Comparison of ENCODE assay signal across 16 cellular contexts in the genomic region with DNA sequence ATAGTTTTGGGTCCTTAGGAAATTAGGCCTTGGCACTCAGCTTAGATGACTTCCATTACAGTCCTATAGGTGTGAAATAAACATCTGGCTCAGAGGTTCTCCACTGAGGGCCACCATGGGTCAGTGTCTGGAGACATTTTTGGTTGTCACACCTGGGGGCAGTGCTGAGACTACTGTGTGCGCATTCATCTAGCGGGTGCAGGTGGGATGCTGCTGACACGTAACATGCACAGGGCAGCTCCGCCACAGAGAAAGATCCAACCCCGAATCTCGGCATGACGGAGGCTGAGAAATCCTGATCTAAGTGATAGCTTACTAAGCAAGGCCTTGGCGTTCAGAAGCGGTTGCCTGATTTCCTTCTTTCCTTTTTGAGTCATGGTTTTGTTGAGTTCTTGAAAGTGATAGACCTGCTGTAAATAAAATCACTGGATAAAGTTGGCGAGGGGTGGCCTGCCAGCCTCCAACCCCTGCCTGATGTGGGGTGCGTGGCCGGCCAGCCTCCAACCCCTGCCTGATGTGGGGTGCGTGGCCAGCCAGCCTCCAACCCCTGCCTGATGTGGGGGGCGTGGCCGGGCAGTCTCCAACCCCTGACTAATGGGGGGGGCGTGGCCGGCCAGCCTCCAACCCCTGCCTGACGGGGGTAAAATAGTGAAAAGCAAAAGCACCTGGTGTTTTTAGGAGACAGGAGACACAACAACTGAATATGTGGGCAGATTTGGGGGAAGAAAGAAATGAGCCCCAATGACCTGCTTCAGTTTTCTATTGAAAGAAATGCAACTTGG.
DNase-seq lines count a peak whose midpoint lies in the region; ATAC-seq and TF ChIP-seq lines count a peak whose summit lies in the region.
"Had no signal": no experiment of that assay in that cellular context is flagged by ENCODE, and none has a peak within 500 bp of the region (broad histone marks: within the 10 kb centered on the region; RNA-seq: fewer than 3 reads in every experiment).

No MANE protein-coding gene starts in this region.

- no peaks in the 10 kb centered on the region for H3K27me3 ChIP-seq in upper lobe of right lung
- H3K27me3 ChIP-seq: Peyer's patch had no signal

- no peak for TF ChIP-seq CTCF in foreskin fibroblast (IDR thresholded peaks at IDR 0.05; ENCODE audit: low read depth, low read length)
- TF ChIP-seq CTCF in upper lobe of right lung (IDR thresholded peaks at IDR 0.05) = no peak

- peak; percentile 28 for DNase-seq in NCI-H748 (lab: John Stamatoyannopoulos, UW; ENCODE audit: unreplicated experiment)
- DNase-seq in NCI-H748 treated with DMSO at 0.1 percent for 48 hours (lab: John Stamatoyannopoulos, UW) = no peak
- DNase-seq in NAMALWA (ENCODE audit: low spot score) = peak; percentile 85
- DNase-seq in foreskin fibroblast = no peak
- no peak for DNase-seq in upper lobe of right lung
- DNase-seq in NCI-H2029 treated with DMSO at 0.1 percent for 48 hours (lab: John Stamatoyannopoulos, UW) = no peak
- no peak for DNase-seq in activated effector memory CD4-positive, alpha-beta T cell treated with anti-CD3 and anti-CD28 coated beads, Interleukin-2, amount 50 U/mL, for 16 hours
- DNase-seq: activated B cell treated with CpG ODN at 0.5 μM for 24 hours, heart left ventricle, NCI-H2227 treated with DMSO at 0.1 percent for 48 hours, Peyer's patch, small intestine, SW 1271 had no signal

- no peak overlapping the region for H3K27ac ChIP-seq in upper lobe of right lung
- H3K27ac ChIP-seq: 22Rv1, coronary artery, heart left ventricle, Peyer's patch had no signal

- H3K9me3 ChIP-seq in upper lobe of right lung = no peaks in the 10 kb centered on the region
- H3K9me3 ChIP-seq: heart left ventricle, Peyer's patch had no signal

- no peaks in the 10 kb centered on the region for H3K36me3 ChIP-seq in upper lobe of right lung
- H3K36me3 ChIP-seq: heart left ventricle, Peyer's patch had no signal

- intact Hi-C loops in upper lobe of right lung (cut with DNase I) = no loop called here

- ATAC-seq in upper lobe of right lung = peak; percentile 20
- ATAC-seq in GM18870 (IDR thresholded peaks at IDR 0.05; ENCODE audit: unreplicated experiment) = no peak

- peak overlapping the region; percentile 3 to 18 for H3K4me3 ChIP-seq in foreskin fibroblast (ENCODE audit: low read depth in 1 of 2, low read length in 2 of 2)
- H3K4me3 ChIP-seq in upper lobe of right lung = no peak overlapping the region
- H3K4me3 ChIP-seq: coronary artery, heart left ventricle, Peyer's patch had no signal

- H3K4me1 ChIP-seq in upper lobe of right lung = no peaks in the 10 kb centered on the region
- H3K4me1 ChIP-seq: Peyer's patch had no signal

Comparison
In these comparisons a context has a peak if more than half of its experiments do, and no peak if none do; other contexts are left out.
1. DNase-seq: peak in NCI-H748 (single experiment) and NAMALWA (single experiment); none in NCI-H748 treated with DMSO at 0.1 percent for 48 hours (single experiment), foreskin fibroblast (0 of 2), upper lobe of right lung (single experiment), NCI-H2029 treated with DMSO at 0.1 percent for 48 hours (single experiment) and activated effector memory CD4-positive, alpha-beta T cell treated with anti-CD3 and anti-CD28 coated beads, Interleukin-2, amount 50 U/mL, for 16 hours (single experiment).